Comparison of ENCODE assay signal across 31 cellular contexts in genomic region chr3:13745636-13746035, GRCh38.
"Had no signal": no experiment of that assay in that cellular context is flagged by ENCODE, and none has a peak within 500 bp of the region (broad histone marks: within the 10 kb centered on the region; RNA-seq: fewer than 3 reads in every experiment).

No MANE protein-coding gene starts in this region.

- FAIRE-seq: bronchial epithelial cell had no signal

- H3K36me3 ChIP-seq: ascending aorta, cardiac muscle cell, WERI-Rb-1 had no signal

- H3K27ac ChIP-seq: ascending aorta, cardiac muscle cell, WERI-Rb-1 had no signal

- H3K4me1 ChIP-seq: ascending aorta had no signal

- H3K27me3 ChIP-seq: ascending aorta, cardiac muscle cell had no signal

- H3K4me3 ChIP-seq: ascending aorta, cardiac muscle cell had no signal

- ATAC-seq: activated CD4-positive, alpha-beta T cell treated with anti-CD3 and anti-CD28 coated beads for 36 hours; activated CD4-positive, CD25-positive, alpha-beta regulatory T cell treated with anti-CD3 and anti-CD28 coated beads, Interleukin-2, amount 50 U/mL, for 24 hours; activated CD8-positive, alpha-beta memory T cell treated with anti-CD3 and anti-CD28 coated beads, Interleukin-2, amount 10 ng/mL, durations not matched to agents 7 days and 5 days; activated CD8-positive, alpha-beta T cell treated with anti-CD3 and anti-CD28 coated beads, Interleukin-2, amount 10 ng/mL, durations not matched to agents 7 days and 5 days; activated naive CD8-positive, alpha-beta T cell treated with anti-CD3 and anti-CD28 coated beads, Interleukin-2, amount 50 U/mL, for 24 hours; WTC11 had no signal

- DNase-seq: activated CD4-positive, alpha-beta memory T cell treated with anti-CD3 and anti-CD28 coated beads, Interleukin-2, amount 10 ng/mL, durations not matched to agents 7 days and 5 days; activated CD4-positive, alpha-beta T cell treated with anti-CD3 and anti-CD28 coated beads for 1 hour; activated CD4-positive, alpha-beta T cell treated with anti-CD3 and anti-CD28 coated beads for 36 hours; activated CD4-positive, alpha-beta T cell treated with anti-CD3 and anti-CD28 coated beads for 48 hours; activated CD4-positive, alpha-beta T cell treated with anti-CD3 and anti-CD28 coated beads, Interleukin-2, amount 10 ng/mL, durations not matched to agents 7 days and 5 days; activated CD4-positive, alpha-beta T cell treated with anti-CD3 and anti-CD28 coated beads, Interleukin-2, amount 50 U/mL, for 48 hours; activated CD4-positive, CD25-positive, alpha-beta regulatory T cell; activated CD8-positive, alpha-beta memory T cell treated with anti-CD3 and anti-CD28 coated beads for 24 hours; activated CD8-positive, alpha-beta memory T cell treated with anti-CD3 and anti-CD28 coated beads, Interleukin-2, amount 10 ng/mL, durations not matched to agents 7 days and 5 days; activated CD8-positive, alpha-beta memory T cell treated with anti-CD3 and anti-CD28 coated beads, Interleukin-2, amount 50 U/mL, for 48 hours; activated CD8-positive, alpha-beta T cell treated with anti-CD3 and anti-CD28 coated beads, Interleukin-2, amount 10 ng/mL, durations not matched to agents 7 days and 5 days; activated effector memory CD4-positive, alpha-beta T cell treated with Interleukin-2 at 50 U/mL for 16 hours; activated gamma-delta T cell; activated naive CD4-positive, alpha-beta T cell treated with anti-CD3 and anti-CD28 coated beads, Interleukin-2, amount 10 ng/mL, durations not matched to agents 7 days and 5 days; activated naive CD4-positive, alpha-beta T cell treated with Interleukin-2 at 50 U/mL for 16 hours; activated naive CD8-positive, alpha-beta T cell treated with anti-CD3 and anti-CD28 coated beads, Interleukin-2, amount 10 ng/mL, durations not matched to agents 7 days and 5 days; activated naive CD8-positive, alpha-beta T cell treated with anti-CD3 and anti-CD28 coated beads, Interleukin-2, amount 50 U/mL, for 24 hours; activated T-cell treated with anti-CD3 and anti-CD28 coated beads, Interleukin-2, amount 50 U/mL, for 24 hours; activated T-cell treated with anti-CD3 and anti-CD28 coated beads, Interleukin-2, amount 50 U/mL, for 48 hours; amygdala; anterior cingulate cortex; caudate nucleus; cerebellar nuclear complex; T-helper 2 cell; T-helper 9 cell; WERI-Rb-1 had no signal
